1 cellular context compared by ENCODE assay signal in genomic region chr1:185804206-185804605, GRCh38.
TF ChIP-seq lines count a peak whose summit lies in the region.

No MANE protein-coding gene starts in this region.

TF ChIP-seq in SK-N-SH, 30 proteins besides CTCF, POLR2A, EP300 and RAD21 (continued from another document):
- TF ChIP-seq ZBTB33 (IDR thresholded peaks at IDR 0.05; ENCODE audit: borderline replicate concordance, low read depth) (no peak), TCF12 (IDR thresholded peaks at IDR 0.05) (no peak), YY1 (IDR thresholded peaks at IDR 0.05; ENCODE audit: low read depth) (no peak), RCOR1 (IDR thresholded peaks at IDR 0.05; ENCODE audit: low read length) (no peak), SIN3A (IDR thresholded peaks at IDR 0.05; ENCODE audit: borderline replicate concordance, low read depth, low read length) (no peak), FOSL2 (IDR thresholded peaks at IDR 0.05; ENCODE audit: borderline replicate concordance, low read depth) (no peak), POLR2AphosphoS5 (IDR thresholded peaks at IDR 0.05; ENCODE audit: low read depth, low read length) (no peak), SMC3 (IDR thresholded peaks at IDR 0.05; ENCODE audit: low read depth, low read length) (no peak), JUND (IDR thresholded peaks at IDR 0.05) (no peak), FOXM1 (IDR thresholded peaks at IDR 0.05; ENCODE audit: low read depth) (no peak), MEF2A (IDR thresholded peaks at IDR 0.05; ENCODE audit: borderline replicate concordance, low read depth) (no peak)
- TF ChIP-seq, protein P1, sequence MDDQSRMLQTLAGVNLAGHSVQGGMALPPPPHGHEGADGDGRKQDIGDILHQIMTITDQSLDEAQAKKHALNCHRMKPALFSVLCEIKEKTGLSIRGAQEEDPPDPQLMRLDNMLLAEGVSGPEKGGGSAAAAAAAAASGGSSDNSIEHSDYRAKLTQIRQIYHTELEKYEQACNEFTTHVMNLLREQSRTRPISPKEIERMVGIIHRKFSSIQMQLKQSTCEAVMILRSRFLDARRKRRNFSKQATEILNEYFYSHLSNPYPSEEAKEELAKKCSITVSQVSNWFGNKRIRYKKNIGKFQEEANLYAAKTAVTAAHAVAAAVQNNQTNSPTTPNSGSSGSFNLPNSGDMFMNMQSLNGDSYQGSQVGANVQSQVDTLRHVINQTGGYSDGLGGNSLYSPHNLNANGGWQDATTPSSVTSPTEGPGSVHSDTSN (IDR thresholded peaks at IDR 0.05), result no peak
